Comparison of ENCODE assay signal across 10 cellular contexts in the genomic region with DNA sequence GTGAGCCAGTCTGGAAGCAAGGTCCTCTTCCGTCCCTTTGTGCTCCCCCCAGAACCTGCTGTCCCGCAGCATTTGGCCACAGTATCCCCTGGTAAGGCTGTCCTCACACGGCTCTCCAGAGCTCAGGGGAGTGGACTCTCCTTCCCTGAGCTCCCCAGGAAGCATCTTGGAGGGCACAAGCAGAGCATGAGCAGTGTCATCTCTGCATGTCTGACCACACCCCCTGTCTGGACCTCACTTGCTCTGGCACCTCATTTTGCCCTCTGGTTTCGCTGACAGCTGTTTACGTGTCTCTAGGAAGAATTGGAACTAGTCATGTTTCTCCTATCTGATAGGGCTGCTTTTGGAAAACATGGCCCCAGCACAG. TPM values are rescaled to one million over a fixed set of nuclear protein-coding genes. Genes with fewer than 3 reads are reported as not detected.
DNase-seq lines count a peak whose midpoint lies in the region; ATAC-seq and TF ChIP-seq lines count a peak whose summit lies in the region.
"Had no signal": no experiment of that assay in that cellular context is flagged by ENCODE, and none has a peak within 500 bp of the region (broad histone marks: within the 10 kb centered on the region; RNA-seq: fewer than 3 reads in every experiment).

No MANE protein-coding gene starts in this region.

- H3K27me3 Mint-ChIP-seq in activated naive CD4-positive, alpha-beta T cell treated with anti-CD3 and anti-CD28 coated beads, Interleukin-2, amount 50 U/mL, for 24 hours = no peaks in the 10 kb centered on the region
- H3K27me3 Mint-ChIP-seq: memory B cell had no signal

- H3K27ac ChIP-seq in muscle layer of duodenum (ENCODE audit: low read length) (peak overlapping the region; percentile 71), upper lobe of left lung (peak overlapping the region; percentile 73 to 87 (median 78))

- H3K4me1 ChIP-seq in adipocyte (ENCODE audit: control insufficient read depth, insufficient read depth, low read length) (peaks cover 34% of the 10 kb centered on the region), muscle layer of duodenum (ENCODE audit: control insufficient read depth in 1 of 2, insufficient read depth in 2 of 2, low read length in 2 of 2) (peaks cover 22 to 28% of the 10 kb centered on the region in 2 donors), upper lobe of left lung (peaks cover 22 to 33% (median 25%) of the 10 kb centered on the region in 4 donors)

- H3K4me1 Mint-ChIP-seq in activated naive CD4-positive, alpha-beta T cell treated with anti-CD3 and anti-CD28 coated beads, Interleukin-2, amount 50 U/mL, for 24 hours = peaks cover 38% of the 10 kb centered on the region

- H3K9me3 ChIP-seq in adipocyte (ENCODE audit: control insufficient read depth, low read length) = no peaks in the 10 kb centered on the region
- H3K9me3 ChIP-seq in muscle layer of duodenum (ENCODE audit: control insufficient read depth in 1 of 2, low read length in 2 of 2) = no peaks in the 10 kb centered on the region
- H3K9me3 ChIP-seq in upper lobe of left lung = no peaks in the 10 kb centered on the region

- no peaks in the 10 kb centered on the region for H3K9me3 Mint-ChIP-seq in activated naive CD4-positive, alpha-beta T cell treated with anti-CD3 and anti-CD28 coated beads, Interleukin-2, amount 50 U/mL, for 24 hours
- H3K9me3 Mint-ChIP-seq: memory B cell had no signal

- peak overlapping the region; percentile 65 for H3K4me3 ChIP-seq in adipocyte (ENCODE audit: low read length)
- no peak overlapping the region for H3K4me3 ChIP-seq in muscle layer of duodenum (ENCODE audit: low read depth in 1 of 2, low read length in 2 of 2)
- no peak overlapping the region for H3K4me3 ChIP-seq in upper lobe of left lung

- TF ChIP-seq CTCF in upper lobe of left lung (IDR thresholded peaks at IDR 0.05) = no peak

- no peak for TF ChIP-seq EP300 in upper lobe of left lung (IDR thresholded peaks at IDR 0.05)

- peak overlapping the region; percentile 11 for H3K27ac Mint-ChIP-seq in activated naive CD4-positive, alpha-beta T cell treated with anti-CD3 and anti-CD28 coated beads, Interleukin-2, amount 50 U/mL, for 24 hours

- no peak overlapping the region for H3K4me3 Mint-ChIP-seq in activated naive CD4-positive, alpha-beta T cell treated with anti-CD3 and anti-CD28 coated beads, Interleukin-2, amount 50 U/mL, for 24 hours
- H3K4me3 Mint-ChIP-seq: memory B cell had no signal

- H3K9ac ChIP-seq in adipocyte (ENCODE audit: low read length) = peak overlapping the region; percentile 81

- no peak for TF ChIP-seq POLR2A in upper lobe of left lung (IDR thresholded peaks at IDR 0.05)

- peak in 1 of 2 donors; percentile 4 for ATAC-seq in upper lobe of left lung (ENCODE audit: low FRiP score in 2 of 2)

- H3K27me3 ChIP-seq in adipocyte (replicated peaks; ENCODE audit: control insufficient read depth, insufficient read depth, low read length) (no peaks in the 10 kb centered on the region), muscle layer of duodenum (ENCODE audit: low read depth, low read length) (no peaks in the 10 kb centered on the region), upper lobe of left lung (no peaks in the 10 kb centered on the region)

- no peaks in the 10 kb centered on the region for H3K36me3 ChIP-seq in adipocyte (ENCODE audit: control insufficient read depth, insufficient read depth, low read length, severe bottlenecking)
- peaks cover 0 to 4% of the 10 kb centered on the region in 2 donors for H3K36me3 ChIP-seq in muscle layer of duodenum (ENCODE audit: control insufficient read depth in 1 of 2, insufficient read depth in 2 of 2, low read length in 2 of 2)
- peaks cover 0 to 4% (median 0%) of the 10 kb centered on the region in 4 donors for H3K36me3 ChIP-seq in upper lobe of left lung

- no peak for DNase-seq in activated naive CD4-positive, alpha-beta T cell (lab: John Stamatoyannopoulos, UW)
- DNase-seq in adipocyte (ENCODE audit: low read depth) (no peak), upper lobe of left lung (no peak), anterior cingulate cortex (lab: John Stamatoyannopoulos, UW) (no peak), GM19240 (ENCODE audit: insufficient read length, low spot score) (no peak), cerebellum (ENCODE audit: low spot score) (no peak)
- DNase-seq: activated CD4-positive, CD25-positive, alpha-beta regulatory T cell treated with anti-CD3 and anti-CD28 coated beads, Interleukin-2, amount 50 U/mL, for 72 hours had no signal

- 81 to 96% methylated on average over 3 to 5 of the region's 5 CpGs for WGBS in upper lobe of left lung, 2 donors

- H3K36me3 Mint-ChIP-seq in activated naive CD4-positive, alpha-beta T cell treated with anti-CD3 and anti-CD28 coated beads, Interleukin-2, amount 50 U/mL, for 24 hours = peaks cover 16% of the 10 kb centered on the region

RNA-seq across cellular contexts. Expression of gene DCPS, which starts 15.5 kb away (rescaled TPM):
- total RNA-seq in upper lobe of left lung (10 to 100 TPM in 5 of 6 donors, 1 to 10 TPM in 1; 6.3 to 21.4 (median 14.1) TPM), cerebellum (4.5 TPM)

RNA-seq across cellular contexts. Expression of gene ST3GAL4, which starts 36.1 kb away (rescaled TPM):
- total RNA-seq in upper lobe of left lung = 10 to 100 TPM; 20.6 to 47.9 (median 34.0) TPM
- 13.7 TPM for total RNA-seq in cerebellum

RNA-seq across cellular contexts. Expression of gene TIRAP, which starts 36.5 kb away (rescaled TPM):
- 10 to 100 TPM in 4 of 6 donors, 1 to 10 TPM in 2; 9.3 to 14.8 (median 11.6) TPM for total RNA-seq in upper lobe of left lung
- 5.0 TPM for total RNA-seq in cerebellum

RNA-seq across cellular contexts. Expression of gene FOXRED1, which starts 50.4 kb away (rescaled TPM):
- 10 to 100 TPM; 10.9 to 20.7 (median 17.8) TPM for total RNA-seq in upper lobe of left lung
- total RNA-seq in cerebellum = 22.0 TPM

RNA-seq across cellular contexts. Expression of gene SRPRA, which starts 50.7 kb away (rescaled TPM):
- total RNA-seq in upper lobe of left lung (100 to 1,000 TPM in 5 of 6 donors, 10 to 100 TPM in 1; 76.0 to 131 (median 113) TPM), cerebellum (18.0 TPM)
